In genomic region chr15:41773729-41774061, GRCh38 we compare ENCODE assay signal across 8 cellular contexts. TPM values are rescaled to one million over a fixed set of nuclear protein-coding genes. Genes with fewer than 3 reads are reported as not detected.
DNase-seq lines count a peak whose midpoint lies in the region; ATAC-seq and FAIRE-seq lines count a peak whose summit lies in the region.

No MANE protein-coding gene starts in this region.

- H3K36me3 Mint-ChIP-seq in T-helper 1 cell treated with Interleukin-12 subunit alpha and Interleukin-12 subunit beta and Interleukin-4 antibody, amounts not matched to agents 30 μg/mL and 1 μg/mL, for 36 hours (ENCODE audit: low read depth) = peaks cover 9% of the 10 kb centered on the region
- H3K36me3 Mint-ChIP-seq in activated T-helper 17 cell treated with anti-CD3 and anti-CD28 coated beads, Interleukin-2, amount 50 U/mL, for 72 hours (ENCODE audit: low read depth) = peaks cover 12% of the 10 kb centered on the region

- H3K27ac Mint-ChIP-seq in T-helper 1 cell treated with Interleukin-12 subunit alpha and Interleukin-12 subunit beta and Interleukin-4 antibody, amounts not matched to agents 30 μg/mL and 1 μg/mL, for 36 hours = peak overlapping the region; percentile 93
- H3K27ac Mint-ChIP-seq in activated T-helper 17 cell treated with anti-CD3 and anti-CD28 coated beads, Interleukin-2, amount 50 U/mL, for 72 hours = peak overlapping the region; percentile 77

- no peaks in the 10 kb centered on the region for H3K27me3 Mint-ChIP-seq in T-helper 1 cell treated with Interleukin-12 subunit alpha and Interleukin-12 subunit beta and Interleukin-4 antibody, amounts not matched to agents 30 μg/mL and 1 μg/mL, for 36 hours (ENCODE audit: low read depth)
- no peaks in the 10 kb centered on the region for H3K27me3 Mint-ChIP-seq in activated T-helper 17 cell treated with anti-CD3 and anti-CD28 coated beads, Interleukin-2, amount 50 U/mL, for 72 hours

- H3K27me3 ChIP-seq in iPS-20b (ENCODE audit: insufficient read depth, low read length) = no peaks in the 10 kb centered on the region
- H3K27me3 ChIP-seq in subcutaneous abdominal adipose tissue (ENCODE audit: control insufficient read depth in 5 of 5, insufficient read depth in 4 of 5, low read length in 5 of 5) = no peaks in the 10 kb centered on the region

- no peak for DNase-seq in T-helper 1 cell
- no peak for DNase-seq in GM19239 (ENCODE audit: insufficient read length, low spot score)
- no peak for DNase-seq in midbrain (lab: John Stamatoyannopoulos, UW)

- no peak for FAIRE-seq in GM19239 (lab: Jason Lieb, UNC)

- peak overlapping the region; percentile 94 for H3K4me3 Mint-ChIP-seq in T-helper 1 cell treated with Interleukin-12 subunit alpha and Interleukin-12 subunit beta and Interleukin-4 antibody, amounts not matched to agents 30 μg/mL and 1 μg/mL, for 36 hours
- H3K4me3 Mint-ChIP-seq in activated T-helper 17 cell treated with anti-CD3 and anti-CD28 coated beads, Interleukin-2, amount 50 U/mL, for 72 hours = peak overlapping the region; percentile 85

- H3K27ac ChIP-seq in iPS-20b (ENCODE audit: low read length) = peak overlapping the region; percentile 95
- peak overlapping the region; percentile 81 for H3K27ac ChIP-seq in subcutaneous abdominal adipose tissue (ENCODE audit: low read depth, low read length)

- H3K4me3 ChIP-seq in iPS-20b (ENCODE audit: low read length) (peak overlapping the region; percentile 97), subcutaneous abdominal adipose tissue (ENCODE audit: low read depth in 1 of 5, low read length in 5 of 5) (peak overlapping the region; percentile 84 to 94 (median 89))

- H3K9me3 ChIP-seq in iPS-20b (ENCODE audit: insufficient read depth, low read depth, low read length) (no peaks in the 10 kb centered on the region), subcutaneous abdominal adipose tissue (ENCODE audit: control insufficient read depth in 5 of 5, low read length in 5 of 5) (no peaks in the 10 kb centered on the region)

- H3K4me1 Mint-ChIP-seq in T-helper 1 cell treated with Interleukin-12 subunit alpha and Interleukin-12 subunit beta and Interleukin-4 antibody, amounts not matched to agents 30 μg/mL and 1 μg/mL, for 36 hours (ENCODE audit: low read depth) = peaks cover 47% of the 10 kb centered on the region
- peaks cover 43% of the 10 kb centered on the region for H3K4me1 Mint-ChIP-seq in activated T-helper 17 cell treated with anti-CD3 and anti-CD28 coated beads, Interleukin-2, amount 50 U/mL, for 72 hours

- H3K4me1 ChIP-seq in iPS-20b (ENCODE audit: insufficient read depth, low read length) = peaks cover 28% of the 10 kb centered on the region
- peaks cover 5 to 39% (median 30%) of the 10 kb centered on the region in 5 donors for H3K4me1 ChIP-seq in subcutaneous abdominal adipose tissue (ENCODE audit: control insufficient read depth in 5 of 5, insufficient read depth in 5 of 5, low read length in 5 of 5)

- no peak for ATAC-seq in activated T-helper 17 cell treated with anti-CD3 and anti-CD28 coated beads, Interleukin-2, amount 50 U/mL, for 72 hours (replicated peaks)
- no peak for ATAC-seq in GM18517 (IDR thresholded peaks at IDR 0.05; ENCODE audit: unreplicated experiment)

- H3K9ac ChIP-seq in iPS-20b (ENCODE audit: low read depth, low read length) = peak overlapping the region; percentile 91; the same call in 1 of the 2 replicates
- peak overlapping the region; percentile 55 to 92 (median 71) for H3K9ac ChIP-seq in subcutaneous abdominal adipose tissue (ENCODE audit: low read length in 5 of 5)

- H3K36me3 ChIP-seq in iPS-20b (ENCODE audit: insufficient read depth, low read depth, low read length) = peaks cover 12% of the 10 kb centered on the region; the same call in 1 of the 2 replicates
- peaks cover 0 to 3% (median 0%) of the 10 kb centered on the region in 5 donors for H3K36me3 ChIP-seq in subcutaneous abdominal adipose tissue (ENCODE audit: control insufficient read depth in 5 of 5, insufficient read depth in 5 of 5, low read length in 5 of 5)

- H3K9me3 Mint-ChIP-seq in T-helper 1 cell treated with Interleukin-12 subunit alpha and Interleukin-12 subunit beta and Interleukin-4 antibody, amounts not matched to agents 30 μg/mL and 1 μg/mL, for 36 hours = no peaks in the 10 kb centered on the region
- H3K9me3 Mint-ChIP-seq in activated T-helper 17 cell treated with anti-CD3 and anti-CD28 coated beads, Interleukin-2, amount 50 U/mL, for 72 hours = no peaks in the 10 kb centered on the region

RNA-seq across cellular contexts. Expression of gene MAPKBP1, which starts 0.6 kb away (rescaled TPM):
- 10 to 100 TPM; 33.7 to 45.5 TPM for total RNA-seq in activated T-helper 17 cell treated with anti-CD3 and anti-CD28 coated beads, Interleukin-2, amount 50 U/mL, for 72 hours

RNA-seq across cellular contexts. Expression of gene JMJD7, which starts 54.2 kb away (rescaled TPM):
- 10 to 100 TPM; 12.0 to 16.6 TPM for total RNA-seq in activated T-helper 17 cell treated with anti-CD3 and anti-CD28 coated beads, Interleukin-2, amount 50 U/mL, for 72 hours
